ENCODE assay signal across 1 cellular context in the genomic region with DNA sequence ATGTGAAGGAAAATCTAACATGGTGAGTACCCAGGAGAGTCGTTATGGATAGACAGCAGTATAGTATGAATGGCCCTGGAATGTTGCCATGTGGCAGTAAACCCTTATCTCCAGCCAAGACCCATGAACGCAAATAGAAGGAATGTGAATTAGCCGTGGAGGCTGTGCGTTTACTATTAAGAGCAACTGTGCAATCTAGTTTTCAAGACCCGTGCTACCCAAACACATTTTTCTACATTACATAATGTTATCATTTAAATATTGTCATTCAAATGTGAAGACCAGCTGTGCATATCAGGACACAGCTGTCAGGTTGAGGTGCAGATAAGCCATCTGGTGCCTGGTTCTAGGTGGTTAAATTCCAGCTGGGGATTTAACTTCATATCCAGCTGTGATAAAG.
A peak's percentile ranks its signal among the peaks of the same experiment; 100 is the strongest.
TF ChIP-seq lines count a peak whose summit lies in the region.

No MANE protein-coding gene starts in this region.

TF ChIP-seq in K562, 482 proteins besides CTCF, POLR2A, EP300 and RAD21 (continued from another document and continues in another):
- TF ChIP-seq, protein P1, sequence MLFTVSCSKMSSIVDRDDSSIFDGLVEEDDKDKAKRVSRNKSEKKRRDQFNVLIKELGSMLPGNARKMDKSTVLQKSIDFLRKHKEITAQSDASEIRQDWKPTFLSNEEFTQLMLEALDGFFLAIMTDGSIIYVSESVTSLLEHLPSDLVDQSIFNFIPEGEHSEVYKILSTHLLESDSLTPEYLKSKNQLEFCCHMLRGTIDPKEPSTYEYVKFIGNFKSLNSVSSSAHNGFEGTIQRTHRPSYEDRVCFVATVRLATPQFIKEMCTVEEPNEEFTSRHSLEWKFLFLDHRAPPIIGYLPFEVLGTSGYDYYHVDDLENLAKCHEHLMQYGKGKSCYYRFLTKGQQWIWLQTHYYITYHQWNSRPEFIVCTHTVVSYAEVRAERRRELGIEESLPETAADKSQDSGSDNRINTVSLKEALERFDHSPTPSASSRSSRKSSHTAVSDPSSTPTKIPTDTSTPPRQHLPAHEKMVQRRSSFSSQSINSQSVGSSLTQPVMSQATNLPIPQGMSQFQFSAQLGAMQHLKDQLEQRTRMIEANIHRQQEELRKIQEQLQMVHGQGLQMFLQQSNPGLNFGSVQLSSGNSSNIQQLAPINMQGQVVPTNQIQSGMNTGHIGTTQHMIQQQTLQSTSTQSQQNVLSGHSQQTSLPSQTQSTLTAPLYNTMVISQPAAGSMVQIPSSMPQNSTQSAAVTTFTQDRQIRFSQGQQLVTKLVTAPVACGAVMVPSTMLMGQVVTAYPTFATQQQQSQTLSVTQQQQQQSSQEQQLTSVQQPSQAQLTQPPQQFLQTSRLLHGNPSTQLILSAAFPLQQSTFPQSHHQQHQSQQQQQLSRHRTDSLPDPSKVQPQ (CRISPR knock-in tag; IDR thresholded peaks at IDR 0.05; ENCODE audit: borderline replicate concordance) = no peak
- TF ChIP-seq SIN3A (IDR thresholded peaks at IDR 0.05; ENCODE audit: borderline replicate concordance in 2 of 2, control insufficient read depth in 1 of 2, low read depth in 2 of 2, low read length in 2 of 2) (no peak), TRIM24 (IDR thresholded peaks at IDR 0.05) (peak; percentile 69 to 77), HNRNPUL1 (IDR thresholded peaks at IDR 0.05; ENCODE audit: low read length) (no peak), ZNF224 (CRISPR knock-in tag; IDR thresholded peaks at IDR 0.05) (no peak), ZNF134 (CRISPR knock-in tag; conservative IDR thresholded peaks at IDR 0.05) (no peak), EHMT2 (IDR thresholded peaks at IDR 0.05) (no peak), MED1 (CRISPR knock-in tag; IDR thresholded peaks at IDR 0.05; ENCODE audit: borderline replicate concordance) (no peak), NFIX (CRISPR knock-in tag; IDR thresholded peaks at IDR 0.05; ENCODE audit: low read depth) (no peak), ZNF146 (CRISPR knock-in tag; IDR thresholded peaks at IDR 0.05; ENCODE audit: unreplicated experiment) (no peak), CC2D1A (IDR thresholded peaks at IDR 0.05) (no peak), KLF16 (IDR thresholded peaks at IDR 0.05) (peak; percentile 73), TCF7 (IDR thresholded peaks at IDR 0.05; ENCODE audit: borderline replicate concordance) (no peak), MEF2A (IDR thresholded peaks at IDR 0.05; ENCODE audit: control insufficient read depth, low read depth, low read length) (no peak), SMARCA5 (IDR thresholded peaks at IDR 0.05) (no peak), PTRF (tag; IDR thresholded peaks at IDR 0.05) (no peak), E2F3 (CRISPR knock-in tag; IDR thresholded peaks at IDR 0.05) (no peak), HMG20B (CRISPR knock-in tag; IDR thresholded peaks at IDR 0.05) (no peak), NUFIP1 (IDR thresholded peaks at IDR 0.05; ENCODE audit: partially characterized antibody) (no peak), NBN (IDR thresholded peaks at IDR 0.05; ENCODE audit: low read depth) (no peak), POU5F1 (IDR thresholded peaks at IDR 0.05; ENCODE audit: borderline replicate concordance, low read depth, low read length, partially characterized antibody) (no peak), EP400 (IDR thresholded peaks at IDR 0.05) (no peak), ZNF23 (CRISPR knock-in tag; IDR thresholded peaks at IDR 0.05) (no peak), RBM14 (IDR thresholded peaks at IDR 0.05; ENCODE audit: borderline replicate concordance, insufficient read depth, low read depth, low read length) (no peak), TFAM (CRISPR knock-in tag; conservative IDR thresholded peaks at IDR 0.05) (no peak), DNMT1 (IDR thresholded peaks at IDR 0.05) (no peak), POLR2H (tag; IDR thresholded peaks at IDR 0.05; ENCODE audit: low read depth) (no peak), ZNF644 (tag; IDR thresholded peaks at IDR 0.05; ENCODE audit: low read depth) (no peak), MCM5 (IDR thresholded peaks at IDR 0.05; ENCODE audit: low read depth) (no peak), CBFA2T2 (conservative IDR thresholded peaks at IDR 0.05) (peak; percentile 84), SOX6 (IDR thresholded peaks at IDR 0.05) (peak; percentile 26; the same call in 1 of the 2 replicates), MEIS2 (IDR thresholded peaks at IDR 0.05; ENCODE audit: partially characterized antibody) (peak; percentile 32), CREM (IDR thresholded peaks at IDR 0.05; ENCODE audit: low read depth) (no peak), TAF9B (IDR thresholded peaks at IDR 0.05; ENCODE audit: partially characterized antibody) (peak; percentile 67), ESRRA (IDR thresholded peaks at IDR 0.05; ENCODE audit: borderline replicate concordance, low read depth) (no peak), NFE2 (IDR thresholded peaks at IDR 0.05; ENCODE audit: low read depth) (no peak), BRD4 (IDR thresholded peaks at IDR 0.05) (no peak), FOXA1 (IDR thresholded peaks at IDR 0.05; ENCODE audit: borderline replicate concordance) (no peak)
- TF ChIP-seq, protein P2, sequence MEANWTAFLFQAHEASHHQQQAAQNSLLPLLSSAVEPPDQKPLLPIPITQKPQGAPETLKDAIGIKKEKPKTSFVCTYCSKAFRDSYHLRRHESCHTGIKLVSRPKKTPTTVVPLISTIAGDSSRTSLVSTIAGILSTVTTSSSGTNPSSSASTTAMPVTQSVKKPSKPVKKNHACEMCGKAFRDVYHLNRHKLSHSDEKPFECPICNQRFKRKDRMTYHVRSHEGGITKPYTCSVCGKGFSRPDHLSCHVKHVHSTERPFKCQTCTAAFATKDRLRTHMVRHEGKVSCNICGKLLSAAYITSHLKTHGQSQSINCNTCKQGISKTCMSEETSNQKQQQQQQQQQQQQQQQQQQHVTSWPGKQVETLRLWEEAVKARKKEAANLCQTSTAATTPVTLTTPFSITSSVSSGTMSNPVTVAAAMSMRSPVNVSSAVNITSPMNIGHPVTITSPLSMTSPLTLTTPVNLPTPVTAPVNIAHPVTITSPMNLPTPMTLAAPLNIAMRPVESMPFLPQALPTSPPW (CRISPR knock-in tag; IDR thresholded peaks at IDR 0.05) = 0 out of 2 replicates have a peak, but pooled peaks have one; percentile 18
- TF ChIP-seq, protein P3, sequence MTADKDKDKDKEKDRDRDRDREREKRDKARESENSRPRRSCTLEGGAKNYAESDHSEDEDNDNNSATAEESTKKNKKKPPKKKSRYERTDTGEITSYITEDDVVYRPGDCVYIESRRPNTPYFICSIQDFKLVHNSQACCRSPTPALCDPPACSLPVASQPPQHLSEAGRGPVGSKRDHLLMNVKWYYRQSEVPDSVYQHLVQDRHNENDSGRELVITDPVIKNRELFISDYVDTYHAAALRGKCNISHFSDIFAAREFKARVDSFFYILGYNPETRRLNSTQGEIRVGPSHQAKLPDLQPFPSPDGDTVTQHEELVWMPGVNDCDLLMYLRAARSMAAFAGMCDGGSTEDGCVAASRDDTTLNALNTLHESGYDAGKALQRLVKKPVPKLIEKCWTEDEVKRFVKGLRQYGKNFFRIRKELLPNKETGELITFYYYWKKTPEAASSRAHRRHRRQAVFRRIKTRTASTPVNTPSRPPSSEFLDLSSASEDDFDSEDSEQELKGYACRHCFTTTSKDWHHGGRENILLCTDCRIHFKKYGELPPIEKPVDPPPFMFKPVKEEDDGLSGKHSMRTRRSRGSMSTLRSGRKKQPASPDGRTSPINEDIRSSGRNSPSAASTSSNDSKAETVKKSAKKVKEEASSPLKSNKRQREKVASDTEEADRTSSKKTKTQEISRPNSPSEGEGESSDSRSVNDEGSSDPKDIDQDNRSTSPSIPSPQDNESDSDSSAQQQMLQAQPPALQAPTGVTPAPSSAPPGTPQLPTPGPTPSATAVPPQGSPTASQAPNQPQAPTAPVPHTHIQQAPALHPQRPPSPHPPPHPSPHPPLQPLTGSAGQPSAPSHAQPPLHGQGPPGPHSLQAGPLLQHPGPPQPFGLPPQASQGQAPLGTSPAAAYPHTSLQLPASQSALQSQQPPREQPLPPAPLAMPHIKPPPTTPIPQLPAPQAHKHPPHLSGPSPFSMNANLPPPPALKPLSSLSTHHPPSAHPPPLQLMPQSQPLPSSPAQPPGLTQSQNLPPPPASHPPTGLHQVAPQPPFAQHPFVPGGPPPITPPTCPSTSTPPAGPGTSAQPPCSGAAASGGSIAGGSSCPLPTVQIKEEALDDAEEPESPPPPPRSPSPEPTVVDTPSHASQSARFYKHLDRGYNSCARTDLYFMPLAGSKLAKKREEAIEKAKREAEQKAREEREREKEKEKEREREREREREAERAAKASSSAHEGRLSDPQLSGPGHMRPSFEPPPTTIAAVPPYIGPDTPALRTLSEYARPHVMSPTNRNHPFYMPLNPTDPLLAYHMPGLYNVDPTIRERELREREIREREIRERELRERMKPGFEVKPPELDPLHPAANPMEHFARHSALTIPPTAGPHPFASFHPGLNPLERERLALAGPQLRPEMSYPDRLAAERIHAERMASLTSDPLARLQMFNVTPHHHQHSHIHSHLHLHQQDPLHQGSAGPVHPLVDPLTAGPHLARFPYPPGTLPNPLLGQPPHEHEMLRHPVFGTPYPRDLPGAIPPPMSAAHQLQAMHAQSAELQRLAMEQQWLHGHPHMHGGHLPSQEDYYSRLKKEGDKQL (CRISPR knock-in tag; IDR thresholded peaks at IDR 0.05; ENCODE audit: borderline replicate concordance) = no peak
- TF ChIP-seq, protein P4, sequence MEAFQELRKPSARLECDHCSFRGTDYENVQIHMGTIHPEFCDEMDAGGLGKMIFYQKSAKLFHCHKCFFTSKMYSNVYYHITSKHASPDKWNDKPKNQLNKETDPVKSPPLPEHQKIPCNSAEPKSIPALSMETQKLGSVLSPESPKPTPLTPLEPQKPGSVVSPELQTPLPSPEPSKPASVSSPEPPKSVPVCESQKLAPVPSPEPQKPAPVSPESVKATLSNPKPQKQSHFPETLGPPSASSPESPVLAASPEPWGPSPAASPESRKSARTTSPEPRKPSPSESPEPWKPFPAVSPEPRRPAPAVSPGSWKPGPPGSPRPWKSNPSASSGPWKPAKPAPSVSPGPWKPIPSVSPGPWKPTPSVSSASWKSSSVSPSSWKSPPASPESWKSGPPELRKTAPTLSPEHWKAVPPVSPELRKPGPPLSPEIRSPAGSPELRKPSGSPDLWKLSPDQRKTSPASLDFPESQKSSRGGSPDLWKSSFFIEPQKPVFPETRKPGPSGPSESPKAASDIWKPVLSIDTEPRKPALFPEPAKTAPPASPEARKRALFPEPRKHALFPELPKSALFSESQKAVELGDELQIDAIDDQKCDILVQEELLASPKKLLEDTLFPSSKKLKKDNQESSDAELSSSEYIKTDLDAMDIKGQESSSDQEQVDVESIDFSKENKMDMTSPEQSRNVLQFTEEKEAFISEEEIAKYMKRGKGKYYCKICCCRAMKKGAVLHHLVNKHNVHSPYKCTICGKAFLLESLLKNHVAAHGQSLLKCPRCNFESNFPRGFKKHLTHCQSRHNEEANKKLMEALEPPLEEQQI (IDR thresholded peaks at IDR 0.05) = no peak
- TF ChIP-seq, protein P5, sequence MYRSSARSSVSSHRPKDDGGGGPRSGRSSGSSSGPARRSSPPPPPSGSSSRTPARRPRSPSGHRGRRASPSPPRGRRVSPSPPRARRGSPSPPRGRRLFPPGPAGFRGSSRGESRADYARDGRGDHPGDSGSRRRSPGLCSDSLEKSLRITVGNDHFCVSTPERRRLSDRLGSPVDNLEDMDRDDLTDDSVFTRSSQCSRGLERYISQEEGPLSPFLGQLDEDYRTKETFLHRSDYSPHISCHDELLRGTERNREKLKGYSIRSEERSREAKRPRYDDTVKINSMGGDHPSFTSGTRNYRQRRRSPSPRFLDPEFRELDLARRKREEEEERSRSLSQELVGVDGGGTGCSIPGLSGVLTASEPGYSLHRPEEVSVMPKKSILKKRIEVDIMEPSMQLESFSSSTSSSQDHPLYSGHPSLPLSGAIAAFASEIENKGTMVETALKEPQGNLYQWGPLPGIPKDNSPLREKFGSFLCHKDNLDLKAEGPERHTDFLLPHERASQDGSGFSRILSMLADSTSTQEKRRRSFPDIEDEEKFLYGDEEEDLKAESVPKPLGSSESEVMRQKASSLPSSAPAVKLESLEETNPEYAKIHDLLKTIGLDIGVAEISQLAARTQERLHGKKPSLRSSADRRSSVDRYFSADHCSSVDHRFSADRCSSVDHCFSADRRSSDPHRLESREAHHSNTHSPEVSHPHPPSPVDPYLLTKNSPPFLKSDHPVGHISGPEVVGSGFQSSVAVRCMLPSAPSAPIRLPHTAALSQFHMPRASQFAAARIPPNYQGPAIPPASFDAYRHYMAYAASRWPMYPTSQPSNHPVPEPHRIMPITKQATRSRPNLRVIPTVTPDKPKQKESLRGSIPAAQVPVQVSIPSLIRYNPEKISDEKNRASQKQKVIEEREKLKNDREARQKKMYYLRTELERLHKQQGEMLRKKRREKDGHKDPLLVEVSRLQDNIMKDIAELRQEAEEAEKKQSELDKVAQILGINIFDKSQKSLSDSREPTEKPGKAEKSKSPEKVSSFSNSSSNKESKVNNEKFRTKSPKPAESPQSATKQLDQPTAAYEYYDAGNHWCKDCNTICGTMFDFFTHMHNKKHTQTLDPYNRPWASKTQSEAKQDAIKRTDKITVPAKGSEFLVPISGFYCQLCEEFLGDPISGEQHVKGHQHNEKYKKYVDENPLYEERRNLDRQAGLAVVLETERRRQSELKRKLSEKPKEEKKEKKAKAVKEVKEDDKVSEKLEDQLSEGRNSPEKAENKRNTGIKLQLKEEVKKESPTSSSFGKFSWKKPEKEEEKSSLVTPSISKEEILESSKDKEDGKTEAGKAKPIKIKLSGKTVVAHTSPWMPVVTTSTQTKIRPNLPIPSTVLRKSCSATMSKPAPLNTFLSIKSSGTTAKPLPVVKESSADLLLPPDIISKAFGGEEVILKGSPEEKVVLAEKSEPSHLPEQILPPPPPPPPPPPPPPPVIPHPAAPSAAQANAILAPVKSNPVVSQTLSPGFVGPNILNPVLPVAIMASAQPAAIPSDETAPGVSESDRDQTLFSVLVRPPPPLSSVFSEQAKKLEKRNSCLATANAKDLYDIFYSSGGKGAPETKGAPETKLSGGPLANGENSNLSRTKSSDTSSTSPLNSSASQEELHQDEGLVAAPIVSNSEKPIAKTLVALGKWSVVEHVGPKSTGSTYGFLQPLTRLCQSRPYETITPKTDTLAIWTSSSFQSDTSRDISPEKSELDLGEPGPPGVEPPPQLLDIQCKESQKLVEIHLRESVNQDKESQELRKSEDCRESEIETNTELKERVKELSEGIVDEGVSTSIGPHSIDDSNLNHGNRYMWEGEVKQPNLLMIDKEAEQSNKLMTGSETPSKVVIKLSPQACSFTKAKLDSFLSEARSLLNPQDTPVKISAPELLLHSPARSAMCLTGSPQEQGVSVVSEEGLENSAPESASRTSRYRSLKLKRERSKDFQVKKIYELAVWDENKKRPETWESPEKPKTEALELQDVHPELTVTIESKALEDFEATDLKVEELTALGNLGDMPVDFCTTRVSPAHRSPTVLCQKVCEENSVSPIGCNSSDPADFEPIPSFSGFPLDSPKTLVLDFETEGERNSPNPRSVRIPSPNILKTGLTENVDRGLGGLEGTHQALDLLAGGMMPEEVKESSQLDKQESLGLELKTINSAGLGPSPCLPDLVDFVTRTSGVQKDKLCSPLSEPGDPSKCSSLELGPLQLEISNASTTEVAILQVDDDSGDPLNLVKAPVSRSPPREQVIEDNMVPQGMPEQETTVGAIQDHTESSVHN (IDR thresholded peaks at IDR 0.05; ENCODE audit: borderline replicate concordance in 1 of 2, low read depth in 1 of 2) = peak in 1 of 2 experiments; percentile 60; a peak in 2 of 4 replicates
- TF ChIP-seq, protein P6, sequence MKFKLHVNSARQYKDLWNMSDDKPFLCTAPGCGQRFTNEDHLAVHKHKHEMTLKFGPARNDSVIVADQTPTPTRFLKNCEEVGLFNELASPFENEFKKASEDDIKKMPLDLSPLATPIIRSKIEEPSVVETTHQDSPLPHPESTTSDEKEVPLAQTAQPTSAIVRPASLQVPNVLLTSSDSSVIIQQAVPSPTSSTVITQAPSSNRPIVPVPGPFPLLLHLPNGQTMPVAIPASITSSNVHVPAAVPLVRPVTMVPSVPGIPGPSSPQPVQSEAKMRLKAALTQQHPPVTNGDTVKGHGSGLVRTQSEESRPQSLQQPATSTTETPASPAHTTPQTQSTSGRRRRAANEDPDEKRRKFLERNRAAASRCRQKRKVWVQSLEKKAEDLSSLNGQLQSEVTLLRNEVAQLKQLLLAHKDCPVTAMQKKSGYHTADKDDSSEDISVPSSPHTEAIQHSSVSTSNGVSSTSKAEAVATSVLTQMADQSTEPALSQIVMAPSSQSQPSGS (CRISPR knock-in tag; IDR thresholded peaks at IDR 0.05) = no peak
